In genomic region chr1:55724551-55725325, GRCh38 we compare ENCODE assay signal across 18 cellular contexts.
DNase-seq lines count a peak whose midpoint lies in the region; ATAC-seq and TF ChIP-seq lines count a peak whose summit lies in the region.
"Had no signal": no experiment of that assay in that cellular context is flagged by ENCODE, and none has a peak within 500 bp of the region (broad histone marks: within the 10 kb centered on the region; RNA-seq: fewer than 3 reads in every experiment).

No MANE protein-coding gene starts in this region.

- no peak overlapping the region for H2AFZ ChIP-seq in neural progenitor cell (replicated peaks)

- H3K4me1 Mint-ChIP-seq in neural progenitor cell = peaks cover 23% of the 10 kb centered on the region
- H3K4me1 Mint-ChIP-seq in natural killer cell treated with Interleukin-12 subunit alpha and Interleukin-12 subunit beta and Interleukin-15 and Interleukin-18, amount 100 ng/mL, for 72 hours (ENCODE audit: low read depth in 2 of 2) = no peaks in the 10 kb centered on the region
- H3K4me1 Mint-ChIP-seq: CD14-positive monocyte; naive thymus-derived CD4-positive, alpha-beta T cell had no signal

- H3K36me3 ChIP-seq in brain microvascular endothelial cell (replicated peaks) (no peaks in the 10 kb centered on the region), neural progenitor cell (no peaks in the 10 kb centered on the region)
- H3K36me3 ChIP-seq: left lung, right atrium auricular region, uterus had no signal

- H4K20me1 ChIP-seq in neural progenitor cell (ENCODE audit: low read depth) = no peaks in the 10 kb centered on the region

- TF ChIP-seq CTCF in AG10803 (conservative IDR thresholded peaks at IDR 0.05; ENCODE audit: low read length) (no peak), brain microvascular endothelial cell (IDR thresholded peaks at IDR 0.05; ENCODE audit: low read depth, low read length, missing control alignments) (no peak), neural progenitor cell (IDR thresholded peaks at IDR 0.05) (no peak)

- in situ Hi-C loops in brain microvascular endothelial cell (cut with HindIII; ENCODE audit: low pct_ligation_motif_present, low sequenced_read_pairs) = no loop called here

- H3K4me2 ChIP-seq in neural progenitor cell = no peak overlapping the region

- H3K9me3 ChIP-seq in neural progenitor cell (ENCODE audit: low read depth) = no peaks in the 10 kb centered on the region
- H3K9me3 ChIP-seq: left lung, right atrium auricular region, uterus had no signal

- no peaks in the 10 kb centered on the region for H3F3A ChIP-seq in neural progenitor cell (ENCODE audit: low read depth)

- peaks cover 4% of the 10 kb centered on the region for H3K27me3 Mint-ChIP-seq in neural progenitor cell (ENCODE audit: insufficient read depth, low read depth)
- H3K27me3 Mint-ChIP-seq in natural killer cell treated with Interleukin-12 subunit alpha and Interleukin-12 subunit beta and Interleukin-15 and Interleukin-18, amount 100 ng/mL, for 72 hours = peaks cover 13 to 21% of the 10 kb centered on the region in 2 donors

- H3K79me2 ChIP-seq in neural progenitor cell (ENCODE audit: low read depth) = no peaks in the 10 kb centered on the region

- H3K36me3 Mint-ChIP-seq in neural progenitor cell = no peaks in the 10 kb centered on the region
- H3K36me3 Mint-ChIP-seq in natural killer cell treated with Interleukin-12 subunit alpha and Interleukin-12 subunit beta and Interleukin-15 and Interleukin-18, amount 100 ng/mL, for 72 hours = no peaks in the 10 kb centered on the region
- H3K36me3 Mint-ChIP-seq: CD14-positive monocyte; naive thymus-derived CD4-positive, alpha-beta T cell had no signal

- H3K4me3 Mint-ChIP-seq in neural progenitor cell = no peak overlapping the region
- no peak overlapping the region for H3K4me3 Mint-ChIP-seq in natural killer cell treated with Interleukin-12 subunit alpha and Interleukin-12 subunit beta and Interleukin-15 and Interleukin-18, amount 100 ng/mL, for 72 hours
- H3K4me3 Mint-ChIP-seq: CD14-positive monocyte; naive thymus-derived CD4-positive, alpha-beta T cell had no signal

- H3K9me3 Mint-ChIP-seq in neural progenitor cell = no peaks in the 10 kb centered on the region
- H3K9me3 Mint-ChIP-seq in natural killer cell treated with Interleukin-12 subunit alpha and Interleukin-12 subunit beta and Interleukin-15 and Interleukin-18, amount 100 ng/mL, for 72 hours = peaks cover 2% of the 10 kb centered on the region

- H3K27ac ChIP-seq in brain microvascular endothelial cell (peak overlapping the region; percentile 71), neural progenitor cell (no peak overlapping the region)
- H3K27ac ChIP-seq: left lung, right atrium auricular region, uterus had no signal

- ATAC-seq in natural killer cell treated with Interleukin-12 subunit alpha and Interleukin-12 subunit beta and Interleukin-15 and Interleukin-18, amount 100 ng/mL, for 72 hours = no peak
- ATAC-seq: naive thymus-derived CD4-positive, alpha-beta T cell had no signal

- DNase-seq in AG10803 (ENCODE audit: low read depth) (peak; percentile 97), LHCN-M2 (ENCODE audit: low read depth) (peak; percentile 97), brain microvascular endothelial cell (peak; percentile 66), neural progenitor cell (ENCODE audit: low spot score) (peak; percentile 55), NCI-H524 (lab: John Stamatoyannopoulos, UW) (no peak), NK-92 (lab: John Stamatoyannopoulos, UW; ENCODE audit: unreplicated experiment) (no peak)
- DNase-seq in NK-92 treated with Interleukin-12 subunit alpha and Interleukin-12 subunit beta, amount 100 ng/mL, for 24 hours (lab: John Stamatoyannopoulos, UW) = no peak
- no peak for DNase-seq in natural killer cell treated with Interleukin-12 subunit alpha and Interleukin-12 subunit beta and Interleukin-15 and Interleukin-18, amount 100 ng/mL, for 72 hours (ENCODE audit: low spot score)
- DNase-seq: activated CD4-positive, CD25-positive, alpha-beta regulatory T cell; effector CD4-positive, alpha-beta T cell; left lung; naive thymus-derived CD4-positive, alpha-beta T cell; NCI-H2029 treated with DMSO at 0.1 percent for 48 hours; stimulated activated naive CD4-positive, alpha-beta T cell; SW 1271; uterus had no signal

- no peaks in the 10 kb centered on the region for H3K27me3 ChIP-seq in brain microvascular endothelial cell (replicated peaks)
- no peaks in the 10 kb centered on the region for H3K27me3 ChIP-seq in neural progenitor cell
- H3K27me3 ChIP-seq: left lung, right atrium auricular region, uterus had no signal

- H3K9ac ChIP-seq in neural progenitor cell = no peak overlapping the region

- H3K27ac Mint-ChIP-seq in neural progenitor cell = no peak overlapping the region
- H3K27ac Mint-ChIP-seq in natural killer cell treated with Interleukin-12 subunit alpha and Interleukin-12 subunit beta and Interleukin-15 and Interleukin-18, amount 100 ng/mL, for 72 hours = no peak overlapping the region
- H3K27ac Mint-ChIP-seq: CD14-positive monocyte; naive thymus-derived CD4-positive, alpha-beta T cell had no signal

- H3K4me3 ChIP-seq in AG10803 (ENCODE audit: low read length) = no peak overlapping the region
- H3K4me3 ChIP-seq in brain microvascular endothelial cell (ENCODE audit: low read depth, low read length) = no peak overlapping the region
- H3K4me3 ChIP-seq in neural progenitor cell = no peak overlapping the region
- H3K4me3 ChIP-seq: left lung, right atrium auricular region, uterus had no signal

- H3K4me1 ChIP-seq in neural progenitor cell = peaks cover 17% of the 10 kb centered on the region
- H3K4me1 ChIP-seq: uterus had no signal

Comparison
In these comparisons a context has a peak if more than half of its experiments do, and no peak if none do; other contexts are left out.
1. DNase-seq: peak in AG10803 (single experiment), LHCN-M2 (single experiment), brain microvascular endothelial cell (single experiment) and neural progenitor cell (single experiment); none in NK-92 treated with Interleukin-12 subunit alpha and Interleukin-12 subunit beta, amount 100 ng/mL, for 24 hours (single experiment), NCI-H524 (0 of 2), natural killer cell treated with Interleukin-12 subunit alpha and Interleukin-12 subunit beta and Interleukin-15 and Interleukin-18, amount 100 ng/mL, for 72 hours (single experiment) and NK-92 (single experiment).